In genomic region chr12:28543021-28543890, GRCh38 we compare ENCODE assay signal across 10 cellular contexts.
DNase-seq lines count a peak whose midpoint lies in the region; ATAC-seq, FAIRE-seq and TF ChIP-seq lines count a peak whose summit lies in the region.
"Had no signal": no experiment of that assay in that cellular context is flagged by ENCODE, and none has a peak within 500 bp of the region (broad histone marks: within the 10 kb centered on the region; RNA-seq: fewer than 3 reads in every experiment).

No MANE protein-coding gene starts in this region.

- peak overlapping the region; percentile 44 for H3K4me3 Mint-ChIP-seq in central memory CD8-positive, alpha-beta T cell
- H3K4me3 Mint-ChIP-seq: dendritic cell treated with granulocyte-macrophage colony-stimulating factor and Interleukin-4, amounts not matched to agents 40 ng/mL and 50 ng/mL, for 4 days had no signal

- H3K9me3 ChIP-seq in mammary epithelial cell (replicated peaks; ENCODE audit: insufficient read depth, low read length): peaks cover 3% of the 10 kb centered on the region

- BruUV-seq in mammary epithelial cell (replicated peaks; lab: Mats Ljungman, UMichigan): no TSS peak

- H3K4me3 ChIP-seq in mammary epithelial cell (replicated peaks in 1 of 3; ENCODE audit: insufficient read depth in 1 of 3, low read depth in 2 of 3, low read length in 3 of 3): no peak overlapping the region

- no peaks in the 10 kb centered on the region for H3K36me3 ChIP-seq in mammary epithelial cell (ENCODE audit: insufficient read depth, low read length)
- H3K36me3 ChIP-seq: heart left ventricle had no signal

- H4K20me1 ChIP-seq in mammary epithelial cell (ENCODE audit: insufficient read depth, low read length): no peaks in the 10 kb centered on the region

- ATAC-seq in GM18498 (IDR thresholded peaks at IDR 0.05; ENCODE audit: unreplicated experiment): peak; percentile 77
- ATAC-seq in GM19463 (IDR thresholded peaks at IDR 0.05; ENCODE audit: unreplicated experiment): peak; percentile 68
- peak; percentile 74 for ATAC-seq in HG03342 (IDR thresholded peaks at IDR 0.05; ENCODE audit: unreplicated experiment)
- no peak for ATAC-seq in central memory CD8-positive, alpha-beta T cell (replicated peaks; ENCODE audit: extremely low read depth, poor library complexity, severe bottlenecking)
- ATAC-seq in HG02840 (IDR thresholded peaks at IDR 0.05; ENCODE audit: low FRiP score, unreplicated experiment): no peak
- ATAC-seq: heart left ventricle had no signal

- H3K27ac ChIP-seq in mammary epithelial cell (ENCODE audit: insufficient read depth, low read depth, low read length): no peak overlapping the region

- 94% methylated on average over 10 of the region's 10 CpGs for WGBS in mammary epithelial cell (ENCODE audit: low coverage, missing lambda C conversion rate)

- no peaks in the 10 kb centered on the region for H3K79me2 ChIP-seq in mammary epithelial cell (ENCODE audit: insufficient read depth, low read length)

- no peak for TF ChIP-seq CTCF in mammary epithelial cell (conservative IDR thresholded peaks at IDR 0.05 in 1 of 2, IDR thresholded peaks at IDR 0.05 in 1 of 2; ENCODE audit: extremely low read depth in 1 of 2, insufficient read depth in 1 of 2, low read depth in 1 of 2, low read length in 2 of 2)

- H2AFZ ChIP-seq in mammary epithelial cell (ENCODE audit: low read depth, low read length): no peak overlapping the region

- no peaks in the 10 kb centered on the region for H3K27me3 ChIP-seq in mammary epithelial cell (ENCODE audit: insufficient read depth, low read length)
- H3K27me3 ChIP-seq: heart left ventricle had no signal

- FAIRE-seq in RCC 7860 (lab: Jason Lieb, UNC): no peak

- no peak for DNase-seq in central memory CD8-positive, alpha-beta T cell (ENCODE audit: low spot score in 2 of 2)
- DNase-seq in RCC 7860 (ENCODE audit: low spot score) (no peak), ACHN (no peak), mammary epithelial cell (no peak)
- DNase-seq: heart left ventricle had no signal

- H3K9me3 Mint-ChIP-seq in central memory CD8-positive, alpha-beta T cell: no peaks in the 10 kb centered on the region

- no peaks in the 10 kb centered on the region for H3K4me1 ChIP-seq in mammary epithelial cell (ENCODE audit: insufficient read depth, low read length)
- H3K4me1 ChIP-seq: heart left ventricle had no signal

- dilution Hi-C loops in mammary epithelial cell (cut with HindIII; ENCODE audit: low sequenced_read_pairs): no loop called here

- H3K9ac ChIP-seq in mammary epithelial cell (ENCODE audit: insufficient read depth, low read length): no peak overlapping the region

- no peaks in the 10 kb centered on the region for H3K27me3 Mint-ChIP-seq in central memory CD8-positive, alpha-beta T cell
- H3K27me3 Mint-ChIP-seq: dendritic cell treated with granulocyte-macrophage colony-stimulating factor and Interleukin-4, amounts not matched to agents 40 ng/mL and 50 ng/mL, for 4 days had no signal

- H3K4me1 Mint-ChIP-seq in central memory CD8-positive, alpha-beta T cell: peaks cover 29% of the 10 kb centered on the region

- in situ Hi-C loops in ACHN (cut with HindIII; ENCODE audit: low pct_ligation_motif_present, low pct_unique_long_range_greater_than_20kb, low sequenced_read_pairs) (no loop called here), mammary epithelial cell (cut with MboI; ENCODE audit: low sequenced_read_pairs in 2 of 2) (no loop called here)

- intact Hi-C loops in mammary epithelial cell (cut with micrococcal nuclease): no loop called here

- no peak overlapping the region for H3K4me2 ChIP-seq in mammary epithelial cell (ENCODE audit: insufficient read depth, low read depth, low read length)

- CTCF ChIA-PET in mammary epithelial cell (lab: Charles Lee; ENCODE audit: low non-redundant PET): no interaction called here

- peaks cover 2% of the 10 kb centered on the region for H3K36me3 Mint-ChIP-seq in central memory CD8-positive, alpha-beta T cell (ENCODE audit: insufficient read depth)

- peak overlapping the region; percentile 59 for H3K27ac Mint-ChIP-seq in central memory CD8-positive, alpha-beta T cell (ENCODE audit: low read depth)
- H3K27ac Mint-ChIP-seq: dendritic cell treated with granulocyte-macrophage colony-stimulating factor and Interleukin-4, amounts not matched to agents 40 ng/mL and 50 ng/mL, for 4 days had no signal

Comparison
In these comparisons a context has a peak if more than half of its experiments do, and no peak if none do; other contexts are left out.
1. ATAC-seq: peak in GM18498 (single experiment), GM19463 (single experiment) and HG03342 (single experiment); none in central memory CD8-positive, alpha-beta T cell (single experiment) and HG02840 (single experiment).